22 cellular contexts compared by ENCODE assay signal in genomic region chr12:132373967-132374820, GRCh38. TPM values are rescaled to one million over a fixed set of nuclear protein-coding genes. Genes with fewer than 3 reads are reported as not detected.
DNase-seq lines count a peak whose midpoint lies in the region; ATAC-seq, FAIRE-seq and TF ChIP-seq lines count a peak whose summit lies in the region.
"Had no signal": no experiment of that assay in that cellular context is flagged by ENCODE, and none has a peak within 500 bp of the region (broad histone marks: within the 10 kb centered on the region; RNA-seq: fewer than 3 reads in every experiment).

No MANE protein-coding gene starts in this region.

- no peak overlapping the region for H4K8ac ChIP-seq in H1 (ENCODE audit: extremely low read depth, insufficient read depth, low read length)

- H3K4me1 Mint-ChIP-seq in neural progenitor cell: peaks cover 26% of the 10 kb centered on the region
- H3K4me1 Mint-ChIP-seq: activated CD4-positive, alpha-beta T cell treated with anti-CD3 and anti-CD28 coated beads for 36 hours; central memory CD8-positive, alpha-beta T cell had no signal

- no peaks in the 10 kb centered on the region for H3K36me3 ChIP-seq in MG63
- H3K36me3 ChIP-seq in H1 (ENCODE audit: control insufficient read depth in 2 of 4, insufficient read depth in 4 of 4, low read length in 3 of 4): no peaks in the 10 kb centered on the region
- H3K36me3 ChIP-seq in neural progenitor cell: no peaks in the 10 kb centered on the region
- H3K36me3 ChIP-seq: heart right ventricle, lower lobe of right lung, stomach had no signal

- ATAC-seq in HG03460 (IDR thresholded peaks at IDR 0.05; ENCODE audit: unreplicated experiment) (no peak), HG02884 (IDR thresholded peaks at IDR 0.05; ENCODE audit: unreplicated experiment) (no peak)
- ATAC-seq: activated CD4-positive, alpha-beta T cell treated with anti-CD3 and anti-CD28 coated beads for 36 hours; heart right ventricle; Panc1; T-helper 17 cell had no signal

- POLR2A ChIA-PET in H1 (lab: Charles Lee; ENCODE audit: partially characterized antibody): interaction anchor here (0.7 to 1.7 kb wide), 8 partner anchors 9 to 272 kb away, joined by 3 to 9 read pairs (median 3); no protein-coding TSS in a partner anchor

- H3K4me1 ChIP-seq in H1 (replicated peaks in 1 of 4; ENCODE audit: control insufficient read depth in 3 of 4, insufficient read depth in 4 of 4, low read length in 3 of 4) (peaks cover 0 to 23% (median 7%) of the 10 kb centered on the region in 4 experiments; a peak in 6 of 7 replicates), neural progenitor cell (peaks cover 11% of the 10 kb centered on the region)
- H3K4me1 ChIP-seq: heart right ventricle, lower lobe of right lung, stomach had no signal

- no peak overlapping the region for H2BK15ac ChIP-seq in H1 (ENCODE audit: low read length)

- H3K27ac Mint-ChIP-seq in neural progenitor cell: no peak overlapping the region
- H3K27ac Mint-ChIP-seq: activated CD4-positive, alpha-beta T cell treated with anti-CD3 and anti-CD28 coated beads for 36 hours; activated naive CD8-positive, alpha-beta T cell treated with anti-CD3 and anti-CD28 coated beads for 36 hours; CD8-positive, alpha-beta memory T cell; T-helper 17 cell had no signal

- DNase-seq in EH (ENCODE audit: low read depth): peak; percentile 8
- peak; percentile 33 for DNase-seq in MG63
- no peak for DNase-seq in H1 (ENCODE audit: low read depth in 1 of 2, low spot score in 2 of 2)
- peak; percentile 73 for DNase-seq in neural progenitor cell (ENCODE audit: low spot score)
- no peak for DNase-seq in NCI-H510A treated with DMSO at 0.1 percent for 48 hours (lab: John Stamatoyannopoulos, UW)
- DNase-seq in H4 (ENCODE audit: low spot score): no peak
- DNase-seq: activated CD4-positive, alpha-beta T cell treated with anti-CD3 and anti-CD28 coated beads for 36 hours; activated naive CD8-positive, alpha-beta T cell treated with anti-CD3 and anti-CD28 coated beads for 36 hours; heart right ventricle; lower lobe of right lung; NCI-H1417 treated with DMSO at 0.1 percent for 48 hours; NCI-H446; stomach; T-helper 17 cell had no signal

- H3K9ac ChIP-seq in H1 (replicated peaks in 1 of 4; ENCODE audit: extremely low read depth in 1 of 4, low read depth in 3 of 4, low read length in 3 of 4) (no peak overlapping the region), neural progenitor cell (no peak overlapping the region)

- H3K14ac ChIP-seq in H1 (ENCODE audit: insufficient read length): no peak overlapping the region

- H3K79me1 ChIP-seq in H1 (ENCODE audit: low read depth, low read length): no peaks in the 10 kb centered on the region

- no peaks in the 10 kb centered on the region for H3K79me2 ChIP-seq in H1 (ENCODE audit: control insufficient read depth in 1 of 2, insufficient read depth in 2 of 2, low read length in 2 of 2)
- no peaks in the 10 kb centered on the region for H3K79me2 ChIP-seq in neural progenitor cell (ENCODE audit: low read depth)

- no peak overlapping the region; a peak in 1 of 4 replicates for H3K4me2 ChIP-seq in H1 (ENCODE audit: insufficient read depth in 1 of 2, low read depth in 2 of 2, low read length in 2 of 2)
- no peak overlapping the region for H3K4me2 ChIP-seq in neural progenitor cell

- H3K18ac ChIP-seq in H1 (ENCODE audit: extremely low read depth, low read length): no peak overlapping the region

- H3K4me3 Mint-ChIP-seq in neural progenitor cell: peak overlapping the region; percentile 43
- H3K4me3 Mint-ChIP-seq: activated CD4-positive, alpha-beta T cell treated with anti-CD3 and anti-CD28 coated beads for 36 hours; activated naive CD8-positive, alpha-beta T cell treated with anti-CD3 and anti-CD28 coated beads for 36 hours; CD8-positive, alpha-beta memory T cell; central memory CD8-positive, alpha-beta T cell; neural crest cell; T-helper 17 cell had no signal

- H3K36me3 Mint-ChIP-seq in neural progenitor cell: no peaks in the 10 kb centered on the region
- H3K36me3 Mint-ChIP-seq: activated naive CD8-positive, alpha-beta T cell treated with anti-CD3 and anti-CD28 coated beads for 36 hours; CD8-positive, alpha-beta memory T cell had no signal

- H3K9me3 ChIP-seq in MG63 (peaks cover 14% of the 10 kb centered on the region), H1 (ENCODE audit: insufficient read depth in 2 of 2, low read depth in 1 of 2, low read length in 1 of 2) (peaks cover 0 to 9% of the 10 kb centered on the region in 2 experiments; a peak in 1 of 4 replicates), neural progenitor cell (ENCODE audit: low read depth) (no peaks in the 10 kb centered on the region)

- TF ChIP-seq RAD21 in H1 (IDR thresholded peaks at IDR 0.05 in 1 of 2, conservative IDR thresholded peaks at IDR 0.05 in 1 of 2; ENCODE audit: low read depth in 2 of 2, low read length in 2 of 2): peak in 1 of 2 experiments; percentile 43; a peak in 3 of 4 replicates

- no peak overlapping the region for H4K5ac ChIP-seq in H1 (ENCODE audit: insufficient read length, low read depth, low read length)

- no peak overlapping the region for H2BK120ac ChIP-seq in H1 (replicated peaks; ENCODE audit: low read depth, low read length)

- no peak overlapping the region for H2BK5ac ChIP-seq in H1 (ENCODE audit: low read depth, low read length)

- TF ChIP-seq CTCF in H1 (IDR thresholded peaks at IDR 0.05; ENCODE audit: control extremely low read depth in 1 of 3, insufficient read depth in 1 of 3, low read depth in 1 of 3, low read length in 3 of 3) (peak; percentile 23 to 25 (median 24); a peak in 3 of 4 replicates), neural progenitor cell (IDR thresholded peaks at IDR 0.05) (peak; percentile 27)

- H3F3A ChIP-seq in neural progenitor cell (ENCODE audit: low read depth): peaks cover 12% of the 10 kb centered on the region

- CTCF ChIA-PET in H1 (lab: Charles Lee; ENCODE audit: partially characterized antibody): interaction anchor here (0.7 to 5.1 kb wide), 20 partner anchors 8 to 189 kb away, joined by 3 to 28 read pairs (median 4); no protein-coding TSS in a partner anchor

- no peak overlapping the region for H2AFZ ChIP-seq in H1 (ENCODE audit: low read length)
- H2AFZ ChIP-seq in neural progenitor cell (replicated peaks): no peak overlapping the region

- no peak for TF ChIP-seq POLR2A in H1 (IDR thresholded peaks at IDR 0.05; ENCODE audit: control extremely low read depth in 1 of 2, low read depth in 2 of 2, low read length in 2 of 2)

- H3K4me3 ChIP-seq in MG63 (no peak overlapping the region), H1 (ENCODE audit: extremely low read depth in 1 of 4, insufficient read depth in 2 of 4, low read depth in 3 of 4, low read length in 4 of 4) (no peak overlapping the region), neural progenitor cell (no peak overlapping the region)
- H3K4me3 ChIP-seq: heart right ventricle, lower lobe of right lung, skin epidermis, stomach had no signal

- peaks cover 16% of the 10 kb centered on the region for H3K9me3 Mint-ChIP-seq in neural progenitor cell
- H3K9me3 Mint-ChIP-seq: activated naive CD8-positive, alpha-beta T cell treated with anti-CD3 and anti-CD28 coated beads for 36 hours; central memory CD8-positive, alpha-beta T cell; neural crest cell had no signal

- no peak overlapping the region for H4K91ac ChIP-seq in H1 (replicated peaks; ENCODE audit: insufficient read length, low read length)

- peaks cover 52% of the 10 kb centered on the region for H3K27me3 Mint-ChIP-seq in neural progenitor cell (ENCODE audit: insufficient read depth, low read depth)

- H3K23ac ChIP-seq in H1 (ENCODE audit: insufficient read length): no peak overlapping the region

- no peak overlapping the region for H2AK5ac ChIP-seq in H1 (ENCODE audit: low read depth, low read length)

- no peak overlapping the region for H3K56ac ChIP-seq in H1 (replicated peaks; ENCODE audit: insufficient read length, low read depth, low read length)

- no peak for FAIRE-seq in H1 (lab: Jason Lieb, UNC)
- FAIRE-seq: endothelial cell of umbilical vein had no signal

- no peak overlapping the region for H3K27ac ChIP-seq in H1 (ENCODE audit: low read depth, low read length)
- no peak overlapping the region for H3K27ac ChIP-seq in neural progenitor cell
- H3K27ac ChIP-seq: heart right ventricle, lower lobe of right lung, skin epidermis, stomach had no signal

- no peaks in the 10 kb centered on the region for H3K23me2 ChIP-seq in H1 (ENCODE audit: low read depth, low read length)

- peaks cover 84% of the 10 kb centered on the region for H3K27me3 ChIP-seq in MG63
- peaks cover 6 to 60% (median 48%) of the 10 kb centered on the region in 4 experiments for H3K27me3 ChIP-seq in H1 (replicated peaks in 1 of 4; ENCODE audit: control insufficient read depth in 3 of 4, extremely low read depth in 1 of 4, insufficient read depth in 3 of 4, low read length in 3 of 4)
- peaks cover 92% of the 10 kb centered on the region for H3K27me3 ChIP-seq in neural progenitor cell

- no peak overlapping the region for H2BK12ac ChIP-seq in H1 (ENCODE audit: low read depth, low read length)

- no peak overlapping the region for H3K4ac ChIP-seq in H1 (replicated peaks; ENCODE audit: insufficient read length, low read depth, low read length)

- H4K20me1 ChIP-seq in H1 (replicated peaks in 1 of 2; ENCODE audit: control insufficient read depth in 1 of 2, insufficient read depth in 2 of 2, low read length in 2 of 2): no peaks in the 10 kb centered on the region
- H4K20me1 ChIP-seq in neural progenitor cell (ENCODE audit: low read depth): peaks cover 17% of the 10 kb centered on the region

- TF ChIP-seq EP300 in H1 (IDR thresholded peaks at IDR 0.05; ENCODE audit: borderline replicate concordance in 1 of 2, low read depth in 2 of 2, low read length in 2 of 2): no peak

- H2BK20ac ChIP-seq in H1 (ENCODE audit: low read length): no peak overlapping the region

- WGBS in H1 (ENCODE audit: extremely low coverage in 1 of 2, insufficient coverage in 1 of 2, insufficient read length in 1 of 2, insufficient replicate concordance in 2 of 2, low coverage in 1 of 2, low lambda C conversion rate in 2 of 2, missing lambda C conversion rate in 1 of 2), 2 experiments: 65% methylated on average over 27 of the region's 34 CpGs; no CpG with 5 or more reads in 1 of the 2 experiments

TF ChIP-seq in H1, 55 proteins besides CTCF, POLR2A, EP300 and RAD21 (continues in another document):
- TF ChIP-seq EZH2 (IDR thresholded peaks at IDR 0.05; ENCODE audit: low read depth, low read length, severe bottlenecking): peak; percentile 36

RNA-seq across cellular contexts. Expression of gene GALNT9, which starts 44.8 kb away (rescaled TPM):
- 3.3 and 5.5 TPM in 2 replicates for total RNA-seq in MG63 (2014; rRNA removed; shearing (Covaris generic); ENCODE audit: low replicate concordance)
- 2.0 and 3.3 TPM in 2 replicates for total RNA-seq in H1 (2021; fragmentation: NEBNext Ultra II Directional; extraction: Animal tissue kit (Norgen Biotek cat#: 25700))
- 3.6 and 5.3 TPM in 2 replicates for polyA plus RNA-seq in H1 (2011; rRNA removed)
- 6.1 TPM for polyA plus RNA-seq in H1 (2011; cell fraction: cytosol; rRNA removed)
- polyA plus RNA-seq in H1 (2011; cell fraction: nucleus; rRNA removed): 9.4 TPM
- polyA plus RNA-seq in H1 (2012, experiment 1 of 2): 2.3 to 3.6 TPM (median 3.1 TPM) in 4 replicates
- polyA plus RNA-seq in H1 (2012, experiment 2 of 2): 2.3 TPM
- 0.73 TPM for polyA plus RNA-seq in H1 (2013, experiment 1 of 2)
- 0.92 TPM for polyA plus RNA-seq in H1 (2013, experiment 2 of 2)
- 2.3 and 4.0 TPM in 2 replicates for polyA minus RNA-seq in H1 (2011; rRNA and poly(A)+ RNA removed)
- polyA minus RNA-seq in H1 (2011; cell fraction: cytosol; rRNA and poly(A)+ RNA removed): 4.0 TPM
- polyA minus RNA-seq in H1 (2011; cell fraction: nucleus; rRNA and poly(A)+ RNA removed): 4.2 TPM
- total RNA-seq in neural progenitor cell (ENCODE audit: low replicate concordance): 0.34 TPM in 1 of 2 replicates, not detected in the other
- 1.2 and 1.7 TPM in 2 replicates for total RNA-seq in H4 (2014; rRNA removed; shearing (Covaris generic))
- total RNA-seq: activated naive CD8-positive, alpha-beta T cell treated with anti-CD3 and anti-CD28 coated beads for 36 hours; lower lobe of right lung; T-helper 17 cell had no signal
- polyA plus RNA-seq: CD8-positive, alpha-beta memory T cell had no signal

Comparison
In these comparisons a context has a peak if more than half of its experiments do, and no peak if none do; other contexts are left out.
1. DNase-seq: peak in EH (single experiment), MG63 (single experiment) and neural progenitor cell (single experiment); none in H1 (0 of 2), NCI-H510A treated with DMSO at 0.1 percent for 48 hours (single experiment) and H4 (single experiment).